8 cellular contexts compared by ENCODE assay signal in genomic region chrX:19991350-19991718, GRCh38. TPM values are rescaled to one million over a fixed set of nuclear protein-coding genes. Genes with fewer than 3 reads are reported as not detected.
A peak's percentile ranks its signal among the peaks of the same experiment; 100 is the strongest.
DNase-seq lines count a peak whose midpoint lies in the region; ATAC-seq and TF ChIP-seq lines count a peak whose summit lies in the region.

No MANE protein-coding gene starts in this region.

- in situ Hi-C loops in astrocyte of the cerebellum (cut with HindIII; ENCODE audit: low sequenced_read_pairs) = no loop called here

- TF ChIP-seq CTCF in BE2C (IDR thresholded peaks at IDR 0.05; ENCODE audit: low read depth, low read length) (no peak), astrocyte of the cerebellum (IDR thresholded peaks at IDR 0.05; ENCODE audit: low read depth, low read length, missing control alignments) (no peak)

- H3K4me3 Mint-ChIP-seq in naive thymus-derived CD8-positive, alpha-beta T cell = peak overlapping the region; percentile 77 to 96 (median 85)

- DNase-seq in BE2C (no peak), astrocyte of the cerebellum (ENCODE audit: low read depth) (no peak)
- DNase-seq in naive thymus-derived CD8-positive, alpha-beta T cell = peak in 2 of 10 donors; percentile 2 to 5

- WGBS in HUES64 = 71% methylated on average over 6 of the region's 6 CpGs

- H3K27me3 ChIP-seq in BE2C (no peaks in the 10 kb centered on the region), HUES64 (ENCODE audit: insufficient read depth, low read length) (no peaks in the 10 kb centered on the region)

- no peak overlapping the region for H3K27ac ChIP-seq in HUES64 (ENCODE audit: low read depth, low read length)

- no peaks in the 10 kb centered on the region for H3K27me3 Mint-ChIP-seq in naive thymus-derived CD8-positive, alpha-beta T cell

- peaks cover 10 to 26% (median 18%) of the 10 kb centered on the region in 4 donors for H3K4me1 Mint-ChIP-seq in naive thymus-derived CD8-positive, alpha-beta T cell

- peak overlapping the region; percentile 73 to 95 (median 90) for H3K27ac Mint-ChIP-seq in naive thymus-derived CD8-positive, alpha-beta T cell

- H3K9me3 Mint-ChIP-seq in naive thymus-derived CD8-positive, alpha-beta T cell = peaks cover 0 to 7% (median 0%) of the 10 kb centered on the region in 9 donors

- H3K36me3 ChIP-seq in BE2C (no peaks in the 10 kb centered on the region), HUES64 (ENCODE audit: insufficient read depth, low read length) (no peaks in the 10 kb centered on the region)

- POLR2A ChIA-PET in naive thymus-derived CD8-positive, alpha-beta T cell (lab: Charles Lee) = interaction anchor here (1.2 kb wide), 1 partner anchor 87 kb away, joined by 3 read pairs; no protein-coding TSS in a partner anchor

- no peak overlapping the region for H3K9ac ChIP-seq in HUES64 (ENCODE audit: low read depth, low read length)

- H3K9me3 ChIP-seq in BE2C (no peaks in the 10 kb centered on the region), HUES64 (ENCODE audit: insufficient read depth, low read depth, low read length) (no peaks in the 10 kb centered on the region)

- H3K36me3 Mint-ChIP-seq in naive thymus-derived CD8-positive, alpha-beta T cell = peaks cover 0 to 6% (median under 1%) of the 10 kb centered on the region in 3 donors

- peak; percentile 15 to 24 for ATAC-seq in naive thymus-derived CD8-positive, alpha-beta T cell
- no peak for ATAC-seq in GM18520 (IDR thresholded peaks at IDR 0.05; ENCODE audit: unreplicated experiment)
- ATAC-seq in GM18861 (IDR thresholded peaks at IDR 0.05; ENCODE audit: unreplicated experiment) = no peak
- ATAC-seq in HG02973 (IDR thresholded peaks at IDR 0.05; ENCODE audit: unreplicated experiment) = no peak
- ATAC-seq in GM21528 (IDR thresholded peaks at IDR 0.05; ENCODE audit: low FRiP score, unreplicated experiment) = no peak

- H3K4me1 ChIP-seq in BE2C (no peaks in the 10 kb centered on the region), HUES64 (ENCODE audit: insufficient read depth, low read length) (no peaks in the 10 kb centered on the region)

- peak overlapping the region; percentile 20; the same call in 1 of the 2 replicates for H3K4me3 ChIP-seq in BE2C (ENCODE audit: low read depth, low read length)
- H3K4me3 ChIP-seq in HUES64 (ENCODE audit: low read length) = peak overlapping the region; percentile 29; the same call in 1 of the 2 replicates
- peak overlapping the region; percentile 28 for H3K4me3 ChIP-seq in astrocyte of the cerebellum (ENCODE audit: low read depth, low read length)

RNA-seq across cellular contexts. Expression of gene BCLAF3, which starts 0.5 kb away (rescaled TPM):
- polyA plus RNA-seq in BE2C (2012; ENCODE audit: insufficient read depth, insufficient read length, low read depth) = 2.1 TPM
- polyA plus RNA-seq in HUES64 (2013, experiment 1 of 2) = 4.1 TPM
- 4.1 TPM for polyA plus RNA-seq in HUES64 (2013, experiment 2 of 2)
- total RNA-seq in naive thymus-derived CD8-positive, alpha-beta T cell = 10 to 100 TPM; 11.1 to 11.4 TPM
- 1 to 10 TPM; 1.6 to 2.9 (median 2.1) TPM for polyA plus RNA-seq in naive thymus-derived CD8-positive, alpha-beta T cell

Comparison
In these comparisons a context has a peak if more than half of its experiments do, and no peak if none do; other contexts are left out.
1. ATAC-seq: peak in naive thymus-derived CD8-positive, alpha-beta T cell (2 of 2); none in GM18520 (single experiment), GM18861 (single experiment), HG02973 (single experiment) and GM21528 (single experiment).
2. Peak in every context shown above with its lines, with median percentiles within 50 percentile points of each other: H3K4me3 ChIP-seq.